In the genomic region with DNA sequence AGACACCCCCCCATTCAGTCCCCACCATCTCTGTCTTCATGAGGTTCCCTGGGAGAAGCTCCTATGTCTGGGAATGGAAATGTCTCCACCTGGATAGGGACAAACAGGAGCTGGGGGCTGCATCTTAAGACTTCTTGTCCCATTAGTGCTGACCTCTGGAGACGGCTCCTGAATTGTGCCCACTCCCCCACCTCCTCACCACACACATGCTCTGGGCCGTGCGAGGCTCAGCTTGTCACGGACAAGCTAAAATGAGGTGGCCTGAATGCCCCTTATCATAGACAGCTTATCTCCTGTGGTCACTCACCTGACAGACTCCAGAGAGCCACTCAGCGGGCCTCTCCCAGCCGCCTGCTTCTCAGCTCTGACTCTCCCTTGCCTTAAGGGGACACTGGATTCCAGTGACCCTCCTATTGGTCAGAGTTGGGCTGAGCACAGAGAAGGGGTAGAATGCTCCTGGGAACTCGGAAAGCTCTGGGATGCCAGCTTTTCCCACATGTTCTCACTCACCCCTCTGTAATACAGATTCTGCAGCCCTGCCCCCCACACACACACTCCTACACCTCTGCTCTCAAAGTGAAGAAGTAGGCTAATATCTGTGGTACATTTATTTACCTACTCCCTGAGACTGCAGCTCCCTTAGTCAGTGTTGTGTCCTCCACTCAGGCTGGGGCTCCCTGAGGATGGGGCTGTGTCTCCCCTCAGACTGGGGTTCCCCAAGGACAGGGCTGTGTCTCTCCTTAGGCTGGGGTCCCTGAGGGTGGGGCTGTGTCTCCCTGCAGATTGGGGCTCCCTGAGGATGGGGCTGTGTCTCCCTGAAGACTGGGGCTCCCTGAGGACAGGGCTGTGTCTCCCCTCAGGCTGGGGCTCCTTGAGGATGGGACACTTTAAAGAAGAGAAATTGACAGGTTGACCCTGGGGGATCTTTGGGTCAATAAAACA, we compare ENCODE assay signal across 15 cellular contexts.
A peak's percentile ranks its signal among the peaks of the same experiment; 100 is the strongest.
DNase-seq lines count a peak whose midpoint lies in the region; ATAC-seq, FAIRE-seq and TF ChIP-seq lines count a peak whose summit lies in the region.
"Had no signal": no experiment of that assay in that cellular context is flagged by ENCODE, and none has a peak within 500 bp of the region (broad histone marks: within the 10 kb centered on the region; RNA-seq: fewer than 3 reads in every experiment).

No MANE protein-coding gene starts in this region.

- peak; percentile 87 for DNase-seq in OCI-M1 (lab: John Stamatoyannopoulos, UW)
- DNase-seq in coronary artery (ENCODE audit: low spot score): peak; percentile 41
- DNase-seq in mesenteric fat pad (ENCODE audit: low spot score): peak; percentile 78
- peak; percentile 63 for DNase-seq in stomach
- DNase-seq in urothelium cell line (ENCODE audit: low spot score): no peak
- no peak for DNase-seq in omental fat pad (ENCODE audit: low spot score)
- DNase-seq: activated CD4-positive, alpha-beta memory T cell treated with anti-CD3 and anti-CD28 coated beads, Interleukin-2, amount 10 ng/mL, durations not matched to agents 7 days and 5 days; activated naive CD4-positive, alpha-beta T cell; C1 segment of cervical spinal cord; HCEC 1CT; NCI-H2107; NCI-H69; PC-9 had no signal

- ATAC-seq in omental fat pad (ENCODE audit: low FRiP score): no peak
- ATAC-seq in GM18870 (IDR thresholded peaks at IDR 0.05; ENCODE audit: unreplicated experiment): no peak

- peaks cover 0 to 16% (median 6%) of the 10 kb centered on the region in 4 donors for H3K4me1 ChIP-seq in stomach

- no peak for TF ChIP-seq EP300 in stomach (IDR thresholded peaks at IDR 0.05)

- no peak for FAIRE-seq in urothelium cell line (lab: Jason Lieb, UNC)

- 30 to 65% (median 52%) methylated on average over 7 of the region's 7 CpGs for WGBS in stomach, 5 donors

- H3K27me3 ChIP-seq in stomach: no peaks in the 10 kb centered on the region

- TF ChIP-seq CTCF in coronary artery (IDR thresholded peaks at IDR 0.05) (no peak), stomach (IDR thresholded peaks at IDR 0.05) (no peak), omental fat pad (IDR thresholded peaks at IDR 0.05) (no peak)

- H3K27ac ChIP-seq in coronary artery: no peak overlapping the region
- H3K27ac ChIP-seq in stomach: no peak overlapping the region
- H3K27ac ChIP-seq: parathyroid adenoma, PC-9 had no signal

- no peaks in the 10 kb centered on the region for H3K36me3 ChIP-seq in stomach

- TF ChIP-seq POLR2A in stomach (IDR thresholded peaks at IDR 0.05): no peak

- intact Hi-C loops in stomach (cut with DNase I; ENCODE audit: low total_unique reads): no loop called here

- H3K9me3 ChIP-seq in stomach: no peaks in the 10 kb centered on the region

- H3K4me3 ChIP-seq in coronary artery (no peak overlapping the region), stomach (no peak overlapping the region)
- H3K4me3 ChIP-seq: PC-9 had no signal

Comparison
In these comparisons a context has a peak if more than half of its experiments do, and no peak if none do; other contexts are left out.
1. DNase-seq: peak in OCI-M1 (single experiment), coronary artery (single experiment), mesenteric fat pad (single experiment) and stomach (single experiment); none in urothelium cell line (single experiment) and omental fat pad (single experiment).